In genomic region chr10:98260350-98260749, GRCh38 we compare ENCODE assay signal across 17 cellular contexts. TPM values are rescaled to one million over a fixed set of nuclear protein-coding genes. Genes with fewer than 3 reads are reported as not detected.
"Had no signal": no experiment of that assay in that cellular context is flagged by ENCODE, and none has a peak within 500 bp of the region (broad histone marks: within the 10 kb centered on the region; RNA-seq: fewer than 3 reads in every experiment).

No MANE protein-coding gene starts in this region.

- H3K9me3 Mint-ChIP-seq: activated naive CD8-positive, alpha-beta T cell treated with anti-CD3 and anti-CD28 coated beads, Interleukin-2, amount 10 ng/mL, durations not matched to agents 7 days and 5 days; natural killer cell; stimulated activated naive CD8-positive, alpha-beta T cell treated with anti-CD3 and anti-CD28 coated beads, Interleukin-15, Interleukin-2, amounts not matched to agents 100 ng/mL and 50 ng/mL, for 24 hours had no signal

- H3K4me3 ChIP-seq: lung, mucosa of descending colon, testis had no signal

- H3K27ac ChIP-seq: testis, WERI-Rb-1 had no signal

- H3K27ac Mint-ChIP-seq: activated CD8-positive, alpha-beta T cell treated with anti-CD3 and anti-CD28 coated beads, Interleukin-2, amount 10 ng/mL, durations not matched to agents 7 days and 5 days; activated naive CD8-positive, alpha-beta T cell treated with anti-CD3 and anti-CD28 coated beads, Interleukin-2, amount 10 ng/mL, durations not matched to agents 7 days and 5 days; natural killer cell; stimulated activated naive CD8-positive, alpha-beta T cell treated with anti-CD3 and anti-CD28 coated beads, Interleukin-15, Interleukin-2, amounts not matched to agents 100 ng/mL and 50 ng/mL, for 24 hours had no signal

- H3K4me3 Mint-ChIP-seq: activated CD8-positive, alpha-beta T cell treated with anti-CD3 and anti-CD28 coated beads, Interleukin-2, amount 10 ng/mL, durations not matched to agents 7 days and 5 days; activated naive CD8-positive, alpha-beta T cell treated with anti-CD3 and anti-CD28 coated beads, Interleukin-2, amount 10 ng/mL, durations not matched to agents 7 days and 5 days; natural killer cell; stimulated activated naive CD8-positive, alpha-beta T cell treated with anti-CD3 and anti-CD28 coated beads, Interleukin-15, Interleukin-2, amounts not matched to agents 100 ng/mL and 50 ng/mL, for 24 hours had no signal

- H3K36me3 Mint-ChIP-seq: activated naive CD8-positive, alpha-beta T cell treated with anti-CD3 and anti-CD28 coated beads, Interleukin-2, amount 10 ng/mL, durations not matched to agents 7 days and 5 days; natural killer cell had no signal

- ATAC-seq: activated CD8-positive, alpha-beta T cell treated with anti-CD3 and anti-CD28 coated beads, Interleukin-2, amount 10 ng/mL, durations not matched to agents 7 days and 5 days; left cardiac atrium; natural killer cell had no signal

- H3K9me3 ChIP-seq: mucosa of descending colon, testis had no signal

- H3K27me3 ChIP-seq: testis had no signal

- H3K27me3 Mint-ChIP-seq: activated naive CD8-positive, alpha-beta T cell treated with anti-CD3 and anti-CD28 coated beads, Interleukin-2, amount 10 ng/mL, durations not matched to agents 7 days and 5 days; stimulated activated naive CD8-positive, alpha-beta T cell treated with anti-CD3 and anti-CD28 coated beads, Interleukin-15, Interleukin-2, amounts not matched to agents 100 ng/mL and 50 ng/mL, for 24 hours had no signal

- DNase-seq: activated CD4-positive, alpha-beta T cell treated with anti-CD3 and anti-CD28 coated beads for 4 hours; activated CD8-positive, alpha-beta memory T cell treated with anti-CD3 and anti-CD28 coated beads, Interleukin-2, amount 50 U/mL, for 48 hours; activated CD8-positive, alpha-beta T cell treated with anti-CD3 and anti-CD28 coated beads, Interleukin-2, amount 10 ng/mL, durations not matched to agents 7 days and 5 days; activated naive CD8-positive, alpha-beta T cell treated with anti-CD3 and anti-CD28 coated beads, Interleukin-2, amount 10 ng/mL, durations not matched to agents 7 days and 5 days; aorta; central memory CD4-positive, alpha-beta T cell; cortex of kidney; effector memory CD4-positive, alpha-beta T cell; left cardiac atrium; mucosa of descending colon; natural killer cell; stimulated activated CD4-positive, alpha-beta T cell treated with anti-CD3 and anti-CD28 coated beads, Interleukin-15, amount 100 ng/mL, for 24 hours; stimulated activated CD4-positive, alpha-beta T cell treated with anti-CD3 and anti-CD28 coated beads, Interleukin-4, amount 100 ng/mL, for 24 hours; testis; WERI-Rb-1 had no signal

RNA-seq across cellular contexts. Expression of gene LOXL4, which starts 7.6 kb away (rescaled TPM):
- total RNA-seq: activated CD8-positive, alpha-beta T cell treated with anti-CD3 and anti-CD28 coated beads, Interleukin-2, amount 10 ng/mL, durations not matched to agents 7 days and 5 days; activated naive CD8-positive, alpha-beta T cell treated with anti-CD3 and anti-CD28 coated beads, Interleukin-2, amount 10 ng/mL, durations not matched to agents 7 days and 5 days had no signal
